In the genomic region with DNA sequence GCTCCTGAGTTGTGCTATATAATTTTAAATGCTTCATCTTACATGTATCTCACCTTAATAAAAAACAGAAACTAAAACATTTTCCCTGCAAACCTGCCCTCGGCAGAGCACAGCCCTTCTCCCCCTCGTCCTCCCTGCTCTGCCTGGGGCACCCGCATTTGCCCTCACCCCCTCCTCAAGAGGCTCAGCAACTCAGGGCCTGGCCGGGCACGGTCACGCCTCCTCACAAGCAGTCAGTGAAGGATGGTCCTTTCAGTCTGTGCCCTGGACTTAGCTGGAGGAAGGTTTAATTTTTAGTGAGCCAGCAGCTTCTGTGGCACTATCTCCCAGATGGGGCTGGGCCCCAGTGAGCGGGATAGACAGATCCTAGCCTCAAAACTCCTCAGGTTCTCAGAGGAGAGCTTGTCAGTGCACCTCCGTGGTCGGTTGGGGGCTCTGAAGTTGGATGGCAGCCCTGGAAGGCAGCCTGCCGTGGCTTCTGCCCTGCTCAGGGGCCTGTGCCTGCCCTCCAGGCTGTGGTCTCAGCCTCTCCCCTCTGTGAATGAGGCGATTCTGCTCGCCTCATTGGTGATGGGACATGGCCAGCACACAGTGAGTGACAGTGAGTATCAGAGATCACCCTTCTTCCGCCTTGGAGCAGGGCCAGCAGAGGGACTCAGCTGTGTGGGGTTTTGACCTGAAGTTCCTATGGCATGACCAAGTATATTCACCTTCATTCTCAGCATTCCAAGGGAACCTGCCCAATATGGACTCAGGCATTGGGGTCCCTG, we compare ENCODE assay signal across 1 cellular context.
TF ChIP-seq lines count a peak whose summit lies in the region.

No MANE protein-coding gene starts in this region.

TF ChIP-seq in GM23338, 12 proteins besides CTCF, POLR2A, EP300 and RAD21:
- TF ChIP-seq, protein P1, sequence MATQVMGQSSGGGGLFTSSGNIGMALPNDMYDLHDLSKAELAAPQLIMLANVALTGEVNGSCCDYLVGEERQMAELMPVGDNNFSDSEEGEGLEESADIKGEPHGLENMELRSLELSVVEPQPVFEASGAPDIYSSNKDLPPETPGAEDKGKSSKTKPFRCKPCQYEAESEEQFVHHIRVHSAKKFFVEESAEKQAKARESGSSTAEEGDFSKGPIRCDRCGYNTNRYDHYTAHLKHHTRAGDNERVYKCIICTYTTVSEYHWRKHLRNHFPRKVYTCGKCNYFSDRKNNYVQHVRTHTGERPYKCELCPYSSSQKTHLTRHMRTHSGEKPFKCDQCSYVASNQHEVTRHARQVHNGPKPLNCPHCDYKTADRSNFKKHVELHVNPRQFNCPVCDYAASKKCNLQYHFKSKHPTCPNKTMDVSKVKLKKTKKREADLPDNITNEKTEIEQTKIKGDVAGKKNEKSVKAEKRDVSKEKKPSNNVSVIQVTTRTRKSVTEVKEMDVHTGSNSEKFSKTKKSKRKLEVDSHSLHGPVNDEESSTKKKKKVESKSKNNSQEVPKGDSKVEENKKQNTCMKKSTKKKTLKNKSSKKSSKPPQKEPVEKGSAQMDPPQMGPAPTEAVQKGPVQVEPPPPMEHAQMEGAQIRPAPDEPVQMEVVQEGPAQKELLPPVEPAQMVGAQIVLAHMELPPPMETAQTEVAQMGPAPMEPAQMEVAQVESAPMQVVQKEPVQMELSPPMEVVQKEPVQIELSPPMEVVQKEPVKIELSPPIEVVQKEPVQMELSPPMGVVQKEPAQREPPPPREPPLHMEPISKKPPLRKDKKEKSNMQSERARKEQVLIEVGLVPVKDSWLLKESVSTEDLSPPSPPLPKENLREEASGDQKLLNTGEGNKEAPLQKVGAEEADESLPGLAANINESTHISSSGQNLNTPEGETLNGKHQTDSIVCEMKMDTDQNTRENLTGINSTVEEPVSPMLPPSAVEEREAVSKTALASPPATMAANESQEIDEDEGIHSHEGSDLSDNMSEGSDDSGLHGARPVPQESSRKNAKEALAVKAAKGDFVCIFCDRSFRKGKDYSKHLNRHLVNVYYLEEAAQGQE (IDR thresholded peaks at IDR 0.05; ENCODE audit: unreplicated experiment), result no peak
- TF ChIP-seq ZNF331 (CRISPR knock-in tag; IDR thresholded peaks at IDR 0.05; ENCODE audit: low read depth), result no peak
- no peak for TF ChIP-seq NANOG (IDR thresholded peaks at IDR 0.05; ENCODE audit: borderline replicate concordance)
- no peak for TF ChIP-seq POLR2AphosphoS5 (IDR thresholded peaks at IDR 0.05; ENCODE audit: low read depth)
- no peak for TF ChIP-seq EZH2phosphoT487 (IDR thresholded peaks at IDR 0.05; ENCODE audit: unreplicated experiment)
- TF ChIP-seq STAT1 (IDR thresholded peaks at IDR 0.05; ENCODE audit: unreplicated experiment), result no peak
- no peak for TF ChIP-seq CREB1 (CRISPR knock-in tag; IDR thresholded peaks at IDR 0.05; ENCODE audit: low read depth)
- no peak for TF ChIP-seq EZH2 (IDR thresholded peaks at IDR 0.05; ENCODE audit: low read depth, unreplicated experiment)
- TF ChIP-seq, protein P2, sequence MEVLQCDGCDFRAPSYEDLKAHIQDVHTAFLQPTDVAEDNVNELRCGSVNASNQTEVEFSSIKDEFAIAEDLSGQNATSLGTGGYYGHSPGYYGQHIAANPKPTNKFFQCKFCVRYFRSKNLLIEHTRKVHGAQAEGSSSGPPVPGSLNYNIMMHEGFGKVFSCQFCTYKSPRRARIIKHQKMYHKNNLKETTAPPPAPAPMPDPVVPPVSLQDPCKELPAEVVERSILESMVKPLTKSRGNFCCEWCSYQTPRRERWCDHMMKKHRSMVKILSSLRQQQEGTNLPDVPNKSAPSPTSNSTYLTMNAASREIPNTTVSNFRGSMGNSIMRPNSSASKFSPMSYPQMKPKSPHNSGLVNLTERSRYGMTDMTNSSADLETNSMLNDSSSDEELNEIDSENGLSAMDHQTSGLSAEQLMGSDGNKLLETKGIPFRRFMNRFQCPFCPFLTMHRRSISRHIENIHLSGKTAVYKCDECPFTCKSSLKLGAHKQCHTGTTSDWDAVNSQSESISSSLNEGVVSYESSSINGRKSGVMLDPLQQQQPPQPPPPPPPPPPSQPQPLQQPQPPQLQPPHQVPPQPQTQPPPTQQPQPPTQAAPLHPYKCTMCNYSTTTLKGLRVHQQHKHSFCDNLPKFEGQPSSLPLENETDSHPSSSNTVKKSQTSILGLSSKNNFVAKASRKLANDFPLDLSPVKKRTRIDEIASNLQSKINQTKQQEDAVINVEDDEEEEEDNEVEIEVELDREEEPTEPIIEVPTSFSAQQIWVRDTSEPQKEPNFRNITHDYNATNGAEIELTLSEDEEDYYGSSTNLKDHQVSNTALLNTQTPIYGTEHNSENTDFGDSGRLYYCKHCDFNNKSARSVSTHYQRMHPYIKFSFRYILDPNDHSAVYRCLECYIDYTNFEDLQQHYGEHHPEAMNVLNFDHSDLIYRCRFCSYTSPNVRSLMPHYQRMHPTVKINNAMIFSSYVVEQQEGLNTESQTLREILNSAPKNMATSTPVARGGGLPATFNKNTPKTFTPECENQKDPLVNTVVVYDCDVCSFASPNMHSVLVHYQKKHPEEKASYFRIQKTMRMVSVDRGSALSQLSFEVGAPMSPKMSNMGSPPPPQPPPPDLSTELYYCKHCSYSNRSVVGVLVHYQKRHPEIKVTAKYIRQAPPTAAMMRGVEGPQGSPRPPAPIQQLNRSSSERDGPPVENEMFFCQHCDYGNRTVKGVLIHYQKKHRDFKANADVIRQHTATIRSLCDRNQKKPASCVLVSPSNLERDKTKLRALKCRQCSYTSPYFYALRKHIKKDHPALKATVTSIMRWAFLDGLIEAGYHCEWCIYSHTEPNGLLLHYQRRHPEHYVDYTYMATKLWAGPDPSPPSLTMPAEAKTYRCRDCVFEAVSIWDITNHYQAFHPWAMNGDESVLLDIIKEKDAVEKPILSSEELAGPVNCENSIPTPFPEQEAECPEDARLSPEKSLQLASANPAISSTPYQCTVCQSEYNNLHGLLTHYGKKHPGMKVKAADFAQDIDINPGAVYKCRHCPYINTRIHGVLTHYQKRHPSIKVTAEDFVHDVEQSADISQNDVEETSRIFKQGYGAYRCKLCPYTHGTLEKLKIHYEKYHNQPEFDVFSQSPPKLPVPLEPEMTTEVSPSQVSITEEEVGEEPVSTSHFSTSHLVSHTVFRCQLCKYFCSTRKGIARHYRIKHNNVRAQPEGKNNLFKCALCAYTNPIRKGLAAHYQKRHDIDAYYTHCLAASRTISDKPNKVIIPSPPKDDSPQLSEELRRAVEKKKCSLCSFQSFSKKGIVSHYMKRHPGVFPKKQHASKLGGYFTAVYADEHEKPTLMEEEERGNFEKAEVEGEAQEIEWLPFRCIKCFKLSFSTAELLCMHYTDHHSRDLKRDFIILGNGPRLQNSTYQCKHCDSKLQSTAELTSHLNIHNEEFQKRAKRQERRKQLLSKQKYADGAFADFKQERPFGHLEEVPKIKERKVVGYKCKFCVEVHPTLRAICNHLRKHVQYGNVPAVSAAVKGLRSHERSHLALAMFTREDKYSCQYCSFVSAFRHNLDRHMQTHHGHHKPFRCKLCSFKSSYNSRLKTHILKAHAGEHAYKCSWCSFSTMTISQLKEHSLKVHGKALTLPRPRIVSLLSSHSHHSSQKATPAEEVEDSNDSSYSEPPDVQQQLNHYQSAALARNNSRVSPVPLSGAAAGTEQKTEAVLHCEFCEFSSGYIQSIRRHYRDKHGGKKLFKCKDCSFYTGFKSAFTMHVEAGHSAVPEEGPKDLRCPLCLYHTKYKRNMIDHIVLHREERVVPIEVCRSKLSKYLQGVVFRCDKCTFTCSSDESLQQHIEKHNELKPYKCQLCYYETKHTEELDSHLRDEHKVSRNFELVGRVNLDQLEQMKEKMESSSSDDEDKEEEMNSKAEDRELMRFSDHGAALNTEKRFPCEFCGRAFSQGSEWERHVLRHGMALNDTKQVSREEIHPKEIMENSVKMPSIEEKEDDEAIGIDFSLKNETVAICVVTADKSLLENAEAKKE (CRISPR knock-in tag; IDR thresholded peaks at IDR 0.05), result no peak
- TF ChIP-seq, protein P3, sequence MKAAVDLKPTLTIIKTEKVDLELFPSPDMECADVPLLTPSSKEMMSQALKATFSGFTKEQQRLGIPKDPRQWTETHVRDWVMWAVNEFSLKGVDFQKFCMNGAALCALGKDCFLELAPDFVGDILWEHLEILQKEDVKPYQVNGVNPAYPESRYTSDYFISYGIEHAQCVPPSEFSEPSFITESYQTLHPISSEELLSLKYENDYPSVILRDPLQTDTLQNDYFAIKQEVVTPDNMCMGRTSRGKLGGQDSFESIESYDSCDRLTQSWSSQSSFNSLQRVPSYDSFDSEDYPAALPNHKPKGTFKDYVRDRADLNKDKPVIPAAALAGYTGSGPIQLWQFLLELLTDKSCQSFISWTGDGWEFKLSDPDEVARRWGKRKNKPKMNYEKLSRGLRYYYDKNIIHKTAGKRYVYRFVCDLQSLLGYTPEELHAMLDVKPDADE (IDR thresholded peaks at IDR 0.05), result no peak
- no peak for TF ChIP-seq ZNF114 (CRISPR knock-in tag; IDR thresholded peaks at IDR 0.05)
- no peak for TF ChIP-seq JUNB (IDR thresholded peaks at IDR 0.05; ENCODE audit: unreplicated experiment)
TF ChIP-seq in GM23338: peak in this region for 0.
